Comparison of ENCODE assay signal across 6 cellular contexts in the genomic region with DNA sequence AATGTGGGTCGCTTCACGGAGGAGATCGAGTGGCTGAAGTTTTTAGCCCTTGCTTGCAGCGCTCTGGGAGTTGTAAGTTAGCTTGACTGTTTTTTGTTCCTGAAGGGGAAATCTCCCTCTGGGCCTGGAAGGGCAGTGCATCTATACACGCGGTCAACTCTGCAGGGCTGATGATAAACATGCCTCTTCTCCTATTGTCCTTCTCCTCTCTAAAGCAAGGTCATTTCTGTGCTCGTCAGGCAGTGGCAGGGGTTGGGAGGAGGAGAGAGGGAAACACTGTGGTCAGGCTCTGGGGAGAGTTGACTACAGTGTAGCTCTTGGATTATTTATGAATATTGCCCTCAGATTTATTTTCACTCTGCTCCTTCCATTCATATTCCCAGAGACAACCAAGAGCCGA. TPM values are rescaled to one million over a fixed set of nuclear protein-coding genes. Genes with fewer than 3 reads are reported as not detected.
"Had no signal": no experiment of that assay in that cellular context is flagged by ENCODE, and none has a peak within 500 bp of the region (broad histone marks: within the 10 kb centered on the region; RNA-seq: fewer than 3 reads in every experiment).

No MANE protein-coding gene starts in this region.

RNA-seq across cellular contexts. Expression of gene ROPN1B, which starts 8.1 kb away (rescaled TPM):
- total RNA-seq: GM23338, H7, HepG2, HFFc6, HT1080 had no signal
- polyA plus RNA-seq: GM23338, HepG2, IgD-negative memory B cell had no signal
